In genomic region chrX:150270622-150271021, GRCh38 we compare ENCODE assay signal across 14 cellular contexts.
A peak's percentile ranks its signal among the peaks of the same experiment; 100 is the strongest.
DNase-seq lines count a peak whose midpoint lies in the region; ATAC-seq and TF ChIP-seq lines count a peak whose summit lies in the region.
"Had no signal": no experiment of that assay in that cellular context is flagged by ENCODE, and none has a peak within 500 bp of the region (broad histone marks: within the 10 kb centered on the region; RNA-seq: fewer than 3 reads in every experiment).

No MANE protein-coding gene starts in this region.

- no peak for TF ChIP-seq POLR2A in right lobe of liver (IDR thresholded peaks at IDR 0.05)

- peak; percentile 19 for DNase-seq in DMS53 (lab: John Stamatoyannopoulos, UW)
- no peak for DNase-seq in DMS53 treated with DMSO at 0.1 percent for 48 hours (lab: John Stamatoyannopoulos, UW; ENCODE audit: unreplicated experiment)
- no peak for DNase-seq in hepatocyte (ENCODE audit: low spot score)
- DNase-seq in right lobe of liver: peak in 2 of 3 donors; percentile 66 to 68
- DNase-seq in aorta: no peak
- no peak for DNase-seq in HPDE6-E6E7 (ENCODE audit: extremely low spot score)
- DNase-seq in foreskin melanocyte: no peak
- no peak for DNase-seq in MM.1S
- DNase-seq: Calu3; CD8-positive, alpha-beta T cell; GM23248 had no signal

- no peaks in the 10 kb centered on the region for H3F3A ChIP-seq in MM.1S (ENCODE audit: insufficient read depth, low read length)

- TF ChIP-seq CTCF in hepatocyte (IDR thresholded peaks at IDR 0.05; ENCODE audit: poor library complexity) (no peak), right lobe of liver (IDR thresholded peaks at IDR 0.05) (no peak), MM.1S (IDR thresholded peaks at IDR 0.05; ENCODE audit: low read length) (no peak)

- H3K9ac ChIP-seq in MM.1S (ENCODE audit: low read length): no peak overlapping the region
- H3K9ac ChIP-seq: BLaER1, GM23248 had no signal

- no peaks in the 10 kb centered on the region for H4K20me1 ChIP-seq in hepatocyte (ENCODE audit: insufficient read depth, poor library complexity, severe bottlenecking)
- no peaks in the 10 kb centered on the region for H4K20me1 ChIP-seq in MM.1S (ENCODE audit: insufficient read depth, low read length)
- H4K20me1 ChIP-seq: BLaER1 had no signal

- H3K27ac ChIP-seq in hepatocyte: peak overlapping the region; percentile 46
- peak overlapping the region in 2 of 3 donors; percentile 37 to 59 for H3K27ac ChIP-seq in right lobe of liver
- H3K27ac ChIP-seq in aorta (ENCODE audit: low read depth in 1 of 2, low read length in 2 of 2): no peak overlapping the region
- no peak overlapping the region for H3K27ac ChIP-seq in MM.1S (ENCODE audit: low read length)
- H3K27ac ChIP-seq: BLaER1, GM23248, HL-60 had no signal

- H3K9me2 ChIP-seq in hepatocyte (replicated peaks; ENCODE audit: insufficient read depth) (no peaks in the 10 kb centered on the region), MM.1S (replicated peaks; ENCODE audit: insufficient read depth, low read length) (no peaks in the 10 kb centered on the region)

- H3K79me2 ChIP-seq in hepatocyte (no peaks in the 10 kb centered on the region), MM.1S (ENCODE audit: low read length) (no peaks in the 10 kb centered on the region)

- 50% methylated on average over 3 of the region's 3 CpGs for WGBS in hepatocyte (ENCODE audit: low lambda C conversion rate, missing lambda C conversion rate)
- 14% methylated on average over 2 of the region's 3 CpGs for WGBS in right lobe of liver (ENCODE audit: insufficient coverage, low coverage, low lambda C conversion rate, missing lambda C conversion rate)
- 71 to 93% methylated on average over 3 of the region's 3 CpGs for WGBS in aorta, 2 donors

- intact Hi-C loops in right lobe of liver (cut with DNase I) (no loop called here), aorta (cut with DNase I) (no loop called here)

- H3K27me3 ChIP-seq in hepatocyte (no peaks in the 10 kb centered on the region), right lobe of liver (no peaks in the 10 kb centered on the region), aorta (ENCODE audit: control insufficient read depth in 1 of 2, insufficient read depth in 2 of 2, low read length in 1 of 2) (no peaks in the 10 kb centered on the region), MM.1S (replicated peaks; ENCODE audit: insufficient read depth, low read length) (no peaks in the 10 kb centered on the region)
- H3K27me3 ChIP-seq: BLaER1 had no signal

- no peaks in the 10 kb centered on the region for H3K9me3 ChIP-seq in hepatocyte (ENCODE audit: low read depth)
- H3K9me3 ChIP-seq in right lobe of liver: no peaks in the 10 kb centered on the region
- no peaks in the 10 kb centered on the region for H3K9me3 ChIP-seq in aorta (ENCODE audit: control insufficient read depth, low read length)
- H3K9me3 ChIP-seq in MM.1S (replicated peaks; ENCODE audit: insufficient read depth, low read length): no peaks in the 10 kb centered on the region
- H3K9me3 ChIP-seq: BLaER1, HAP-1 had no signal

- H3K4me1 ChIP-seq in hepatocyte (ENCODE audit: insufficient read depth): peaks cover 5% of the 10 kb centered on the region
- peaks cover 0 to 29% (median 10%) of the 10 kb centered on the region in 4 donors for H3K4me1 ChIP-seq in right lobe of liver
- no peaks in the 10 kb centered on the region for H3K4me1 ChIP-seq in aorta (ENCODE audit: control insufficient read depth in 1 of 2, insufficient read depth in 2 of 2, low read length in 2 of 2)
- H3K4me1 ChIP-seq in MM.1S (ENCODE audit: low read length): no peaks in the 10 kb centered on the region
- H3K4me1 ChIP-seq: BLaER1, HAP-1 had no signal

- peak; percentile 82 to 89 (median 86) for ATAC-seq in right lobe of liver
- ATAC-seq in aorta (ENCODE audit: low FRiP score): peak; percentile 24
- ATAC-seq: CD8-positive, alpha-beta T cell had no signal

- no peaks in the 10 kb centered on the region for H3K36me3 ChIP-seq in hepatocyte (replicated peaks; ENCODE audit: insufficient read depth, low read depth)
- H3K36me3 ChIP-seq in right lobe of liver: no peaks in the 10 kb centered on the region
- no peaks in the 10 kb centered on the region for H3K36me3 ChIP-seq in aorta (ENCODE audit: control insufficient read depth in 1 of 2, insufficient read depth in 2 of 2, low read length in 1 of 2)
- H3K36me3 ChIP-seq in MM.1S (replicated peaks; ENCODE audit: insufficient read depth, low read length): no peaks in the 10 kb centered on the region
- H3K36me3 ChIP-seq: BLaER1, HAP-1 had no signal

- H3K4me2 ChIP-seq in hepatocyte (peak overlapping the region; percentile 38), MM.1S (ENCODE audit: low read depth, low read length) (no peak overlapping the region)
- H3K4me2 ChIP-seq: BLaER1 had no signal

- H3K4me3 ChIP-seq in hepatocyte: no peak overlapping the region
- H3K4me3 ChIP-seq in right lobe of liver: no peak overlapping the region
- no peak overlapping the region for H3K4me3 ChIP-seq in aorta (ENCODE audit: low read length in 2 of 2)
- H3K4me3 ChIP-seq in MM.1S (ENCODE audit: low read length): no peak overlapping the region
- H3K4me3 ChIP-seq: BLaER1, GM23248, HAP-1 had no signal

- H2AFZ ChIP-seq in hepatocyte: no peak overlapping the region
- H2AFZ ChIP-seq in MM.1S (ENCODE audit: low read length): no peak overlapping the region
- H2AFZ ChIP-seq: GM23248 had no signal

Comparison
In these comparisons a context has a peak if more than half of its experiments do, and no peak if none do; other contexts are left out.
1. DNase-seq: peak in DMS53 (single experiment) and right lobe of liver (2 of 3); none in DMS53 treated with DMSO at 0.1 percent for 48 hours (single experiment), hepatocyte (single experiment), aorta (0 of 2), HPDE6-E6E7 (single experiment), foreskin melanocyte (single experiment) and MM.1S (single experiment).
2. H3K27ac ChIP-seq: peak in hepatocyte (single experiment) and right lobe of liver (2 of 3); none in aorta (0 of 2) and MM.1S (single experiment).